In the genomic region with DNA sequence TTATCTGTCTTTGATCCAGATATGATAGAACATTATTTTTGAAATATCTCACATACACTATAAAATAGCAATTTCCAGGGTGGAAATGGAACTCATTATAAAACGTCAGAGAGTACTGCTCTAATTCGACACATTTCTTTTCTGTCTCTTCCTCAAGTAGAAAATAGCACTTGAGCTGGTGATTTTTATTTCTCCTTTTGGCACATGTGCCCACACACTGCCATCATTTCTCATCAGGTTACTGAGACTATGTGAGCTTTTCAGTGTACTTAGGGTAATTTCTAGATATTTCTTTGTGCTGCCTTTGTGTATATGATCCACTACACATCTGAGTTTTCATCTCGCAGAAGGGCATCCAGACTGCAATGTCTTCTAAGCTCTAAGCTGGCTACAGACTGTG, we compare ENCODE assay signal across 9 cellular contexts.
DNase-seq lines count a peak whose midpoint lies in the region; ATAC-seq and TF ChIP-seq lines count a peak whose summit lies in the region.
"Had no signal": no experiment of that assay in that cellular context is flagged by ENCODE, and none has a peak within 500 bp of the region (broad histone marks: within the 10 kb centered on the region; RNA-seq: fewer than 3 reads in every experiment).

No MANE protein-coding gene starts in this region.

- H3K9me3 ChIP-seq in CD8-positive, alpha-beta memory T cell (ENCODE audit: low read length), result no peaks in the 10 kb centered on the region
- no peaks in the 10 kb centered on the region for H3K9me3 ChIP-seq in right lobe of liver

- H3K27ac Mint-ChIP-seq in CD8-positive, alpha-beta memory T cell, result peak overlapping the region in 7 of 8 donors; percentile 37 to 78 (median 44)
- H3K27ac Mint-ChIP-seq in nephron, result peak overlapping the region; percentile 74 to 98 (median 95)

- in situ Hi-C loops in astrocyte of the spinal cord (cut with HindIII; ENCODE audit: low sequenced_read_pairs), result no loop called here

- no peaks in the 10 kb centered on the region for H3K27me3 ChIP-seq in CD8-positive, alpha-beta memory T cell (ENCODE audit: insufficient read depth, low read length, poor library complexity, severe bottlenecking)
- no peaks in the 10 kb centered on the region for H3K27me3 ChIP-seq in right lobe of liver

- no peaks in the 10 kb centered on the region for H3K27me3 Mint-ChIP-seq in CD8-positive, alpha-beta memory T cell
- peaks cover 5% of the 10 kb centered on the region for H3K27me3 Mint-ChIP-seq in nephron (ENCODE audit: low read depth)

- H3K4me1 ChIP-seq in CD8-positive, alpha-beta memory T cell (ENCODE audit: insufficient read depth, low read length), result peaks cover 5% of the 10 kb centered on the region
- H3K4me1 ChIP-seq in right lobe of liver, result no peaks in the 10 kb centered on the region

- TF ChIP-seq CTCF in astrocyte of the spinal cord (IDR thresholded peaks at IDR 0.05; ENCODE audit: low read depth, low read length), result no peak
- no peak for TF ChIP-seq CTCF in nephron (IDR thresholded peaks at IDR 0.05; ENCODE audit: unreplicated experiment in 3 of 3)
- TF ChIP-seq CTCF in right lobe of liver (IDR thresholded peaks at IDR 0.05), result no peak

- no peak for TF ChIP-seq POLR2A in right lobe of liver (IDR thresholded peaks at IDR 0.05)

- no peak for DNase-seq in CD8-positive, alpha-beta memory T cell
- DNase-seq in MV-4-11 (lab: John Stamatoyannopoulos, UW) (peak; percentile 10), astrocyte of the spinal cord (ENCODE audit: low read depth, low spot score) (peak; percentile 23), right lobe of liver (no peak), medulla oblongata (ENCODE audit: extremely low spot score) (no peak), epidermal melanocyte (ENCODE audit: insufficient read length, low spot score) (no peak)
- no peak for DNase-seq in activated effector memory CD4-positive, alpha-beta T cell treated with Interleukin-2 at 50 U/mL for 16 hours
- DNase-seq: Karpas-422 had no signal

- CTCF ChIA-PET in CD8-positive, alpha-beta memory T cell (lab: Charles Lee), result no interaction called here

- POLR2A ChIA-PET in CD8-positive, alpha-beta memory T cell (lab: Charles Lee), result no interaction called here

- intact Hi-C loops in right lobe of liver (cut with DNase I), result no loop called here

- H3K4me1 Mint-ChIP-seq in CD8-positive, alpha-beta memory T cell, result peaks cover 30 to 49% (median 31%) of the 10 kb centered on the region in 3 donors
- peaks cover 26% of the 10 kb centered on the region for H3K4me1 Mint-ChIP-seq in nephron

- no peak overlapping the region for H3K27ac ChIP-seq in CD8-positive, alpha-beta memory T cell (ENCODE audit: low read depth, low read length)
- peak overlapping the region in 1 of 3 donors; percentile 0 for H3K27ac ChIP-seq in right lobe of liver

- peak overlapping the region in 1 of 7 donors; percentile 24 for H3K4me3 Mint-ChIP-seq in CD8-positive, alpha-beta memory T cell
- peak overlapping the region in 2 of 3 experiments; percentile 19 to 25 for H3K4me3 Mint-ChIP-seq in nephron

- no peak for ATAC-seq in right lobe of liver

- H3K36me3 Mint-ChIP-seq in CD8-positive, alpha-beta memory T cell, result peaks cover 16 to 73% (median 43%) of the 10 kb centered on the region in 3 donors
- no peaks in the 10 kb centered on the region for H3K36me3 Mint-ChIP-seq in nephron (ENCODE audit: low read depth)

- no peak overlapping the region for H3K4me3 ChIP-seq in CD8-positive, alpha-beta memory T cell (ENCODE audit: low read length)
- no peak overlapping the region for H3K4me3 ChIP-seq in astrocyte of the spinal cord (ENCODE audit: low read depth, low read length)
- no peak overlapping the region for H3K4me3 ChIP-seq in right lobe of liver

- no peaks in the 10 kb centered on the region for H3K9me3 Mint-ChIP-seq in CD8-positive, alpha-beta memory T cell
- H3K9me3 Mint-ChIP-seq in nephron, result no peaks in the 10 kb centered on the region

- 49% methylated on average over 3 of the region's 3 CpGs for WGBS in right lobe of liver (ENCODE audit: insufficient coverage, low coverage, low lambda C conversion rate, missing lambda C conversion rate)

- peaks cover 28% of the 10 kb centered on the region for H3K36me3 ChIP-seq in CD8-positive, alpha-beta memory T cell (ENCODE audit: insufficient read depth, low read length)
- peaks cover 0 to 5% (median 0%) of the 10 kb centered on the region in 4 donors for H3K36me3 ChIP-seq in right lobe of liver

Comparison
In these comparisons a context has a peak if more than half of its experiments do, and no peak if none do; other contexts are left out.
1. DNase-seq: peak in MV-4-11 (single experiment) and astrocyte of the spinal cord (single experiment); none in CD8-positive, alpha-beta memory T cell (0 of 5), right lobe of liver (0 of 3), activated effector memory CD4-positive, alpha-beta T cell treated with Interleukin-2 at 50 U/mL for 16 hours (single experiment), medulla oblongata (single experiment) and epidermal melanocyte (single experiment).